Comparison of ENCODE assay signal across 1 cellular context in the genomic region with DNA sequence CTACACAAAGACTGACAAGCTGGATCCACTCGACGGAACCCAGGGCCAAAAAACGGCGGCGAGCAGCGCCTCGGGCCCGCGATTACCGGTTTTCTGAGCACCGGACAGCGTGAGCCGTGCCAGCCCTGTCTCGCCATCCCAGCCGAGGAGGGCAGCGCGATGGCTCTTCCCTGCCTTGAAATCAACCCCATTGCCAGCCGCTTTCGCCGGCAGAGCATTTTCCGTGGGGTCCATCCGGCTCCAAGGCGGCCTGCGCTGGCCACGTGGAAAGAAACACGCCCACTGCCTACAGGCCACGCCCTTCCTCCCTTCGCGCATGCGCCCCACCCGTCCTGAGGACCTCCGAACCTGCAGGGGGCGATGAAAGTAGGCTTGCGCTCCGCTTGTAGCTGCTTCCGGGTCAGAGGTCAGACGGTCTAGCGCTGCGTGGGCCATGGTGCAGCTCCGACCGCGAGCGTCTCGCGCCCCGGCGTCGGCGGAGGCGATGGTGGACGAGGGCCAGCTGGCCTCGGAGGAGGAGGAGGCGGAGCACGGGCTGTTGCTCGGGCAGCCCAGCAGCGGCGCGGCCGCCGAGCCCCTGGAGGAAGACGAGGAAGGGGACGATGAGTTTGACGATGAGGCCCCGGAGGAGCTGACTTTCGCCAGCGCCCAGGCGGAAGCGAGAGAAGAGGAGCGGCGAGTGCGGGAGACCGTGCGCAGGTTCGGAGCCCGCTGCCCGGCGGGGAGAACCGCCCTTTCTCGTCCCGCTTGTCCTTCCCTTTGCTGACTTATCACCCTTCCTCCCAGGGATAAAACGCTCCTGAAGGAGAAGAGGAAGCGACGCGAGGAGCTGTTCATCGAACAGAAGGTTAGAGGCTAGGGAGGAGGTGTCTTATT.
TF ChIP-seq lines count a peak whose summit lies in the region.

Gene NOL7, plus strand, starts transcription at position 410 of the 876 bp plus-strand sequence. Its CDS starts 24 bp downstream, at position 434.

TF ChIP-seq in K562, 482 proteins besides CTCF, POLR2A, EP300 and RAD21 (continued from another document and continues in another):
- TF ChIP-seq PBX2 (CRISPR knock-in tag; IDR thresholded peaks at IDR 0.05; ENCODE audit: low read depth) = no peak
- TF ChIP-seq PBX2 (tag; conservative IDR thresholded peaks at IDR 0.05; ENCODE audit: low read depth) = no peak
- TF ChIP-seq TGIF2 (CRISPR knock-in tag; IDR thresholded peaks at IDR 0.05) = peak; percentile 88; the same call in 1 of the 2 replicates
- 0 out of 2 replicates have a peak, but pooled peaks have one; percentile 13 for TF ChIP-seq ARID2 (IDR thresholded peaks at IDR 0.05)
- peak; percentile 63; the same call in 1 of the 2 replicates for TF ChIP-seq PTBP1 (IDR thresholded peaks at IDR 0.05; ENCODE audit: low read depth, low read length)
- TF ChIP-seq THRA (IDR thresholded peaks at IDR 0.05) = no peak
- peak; percentile 36; the same call in 1 of the 2 replicates for TF ChIP-seq NFE2 (IDR thresholded peaks at IDR 0.05; ENCODE audit: low read depth)
- no peak for TF ChIP-seq FOXM1 (IDR thresholded peaks at IDR 0.05; ENCODE audit: low read depth)
- TF ChIP-seq FOXM1 (CRISPR knock-in tag; IDR thresholded peaks at IDR 0.05; ENCODE audit: low read depth) = peak; percentile 97
- TF ChIP-seq HSF4 (CRISPR knock-in tag; IDR thresholded peaks at IDR 0.05; ENCODE audit: borderline replicate concordance) = no peak
- no peak for TF ChIP-seq ZEB2 (IDR thresholded peaks at IDR 0.05)
- TF ChIP-seq TAF1 (IDR thresholded peaks at IDR 0.05; ENCODE audit: control insufficient read depth, extremely low read depth, insufficient read depth, low read length, severe bottlenecking) = peak; percentile 100
- no peak for TF ChIP-seq ZMIZ1 (IDR thresholded peaks at IDR 0.05; ENCODE audit: low read depth in 2 of 2, low read length in 2 of 2)
- peak; percentile 27; the same call in 1 of the 2 replicates for TF ChIP-seq ZNF134 (CRISPR knock-in tag; conservative IDR thresholded peaks at IDR 0.05)
- peak; percentile 70; the same call in 1 of the 2 replicates for TF ChIP-seq FOXJ2 (tag; IDR thresholded peaks at IDR 0.05)
- TF ChIP-seq SRSF3 (IDR thresholded peaks at IDR 0.05; ENCODE audit: insufficient read depth, low read length) = no peak
- TF ChIP-seq TEAD1 (CRISPR knock-in tag; IDR thresholded peaks at IDR 0.05) = peak in 1 of 2 experiments; percentile 91; a peak in 3 of 4 replicates
- TF ChIP-seq MAFK (IDR thresholded peaks at IDR 0.05; ENCODE audit: low read length) = peak; percentile 9; the same call in 1 of the 2 replicates
- TF ChIP-seq ARID1B (IDR thresholded peaks at IDR 0.05) = no peak
- peak; percentile 56 for TF ChIP-seq ZBTB17 (CRISPR knock-in tag; IDR thresholded peaks at IDR 0.05)
- peak; percentile 27 for TF ChIP-seq PRPF4 (IDR thresholded peaks at IDR 0.05; ENCODE audit: insufficient read depth, low read depth, low read length, poor library complexity, severe bottlenecking)
- TF ChIP-seq L3MBTL2 (IDR thresholded peaks at IDR 0.05) = peak; percentile 97
- no peak for TF ChIP-seq FOS (IDR thresholded peaks at IDR 0.05; ENCODE audit: extremely low read depth, insufficient read length)
- peak; percentile 97 for TF ChIP-seq TBP (optimal IDR thresholded peaks at IDR 0.05; ENCODE audit: low read depth, low read length)
- peak; percentile 13; the same call in 1 of the 2 replicates for TF ChIP-seq TRIM28 (IDR thresholded peaks at IDR 0.05)
- TF ChIP-seq CTBP1 (IDR thresholded peaks at IDR 0.05; ENCODE audit: borderline replicate concordance) = peak; percentile 93
- 0 out of 2 replicates have a peak, but pooled peaks have one; percentile 42 for TF ChIP-seq PKNOX1 (IDR thresholded peaks at IDR 0.05)
- TF ChIP-seq SRSF7 (optimal IDR thresholded peaks at IDR 0.05; ENCODE audit: low read depth, low read length) = no peak
- peak in 1 of 2 experiments; percentile 96; a peak in 2 of 4 replicates for TF ChIP-seq BCLAF1 (IDR thresholded peaks at IDR 0.05; ENCODE audit: borderline replicate concordance in 1 of 2, control insufficient read depth in 1 of 2, low read depth in 2 of 2, low read length in 1 of 2)
- no peak for TF ChIP-seq ID3 (CRISPR knock-in tag; IDR thresholded peaks at IDR 0.05)
- peak; percentile 80; the same call in 1 of the 2 replicates for TF ChIP-seq ID3 (tag; IDR thresholded peaks at IDR 0.05)
- TF ChIP-seq FOXA1 (IDR thresholded peaks at IDR 0.05; ENCODE audit: borderline replicate concordance) = no peak
- TF ChIP-seq THAP7 (CRISPR knock-in tag; IDR thresholded peaks at IDR 0.05) = 0 out of 2 replicates have a peak, but pooled peaks have one; percentile 10
- no peak for TF ChIP-seq ILF3 (IDR thresholded peaks at IDR 0.05; ENCODE audit: borderline replicate concordance)
- peak; percentile 97; the same call in 1 of the 2 replicates for TF ChIP-seq HMGXB4 (CRISPR knock-in tag; IDR thresholded peaks at IDR 0.05)
- no peak for TF ChIP-seq ZBTB5 (IDR thresholded peaks at IDR 0.05)
- TF ChIP-seq POLR2H (tag; IDR thresholded peaks at IDR 0.05; ENCODE audit: low read depth) = peak; percentile 81
- TF ChIP-seq CHCHD3 (CRISPR knock-in tag; IDR thresholded peaks at IDR 0.05) = peak; percentile 61; the same call in 1 of the 2 replicates
